Comparison of ENCODE assay signal across 24 cellular contexts in genomic region chrX:2188316-2188715, GRCh38.
DNase-seq lines count a peak whose midpoint lies in the region; ATAC-seq and TF ChIP-seq lines count a peak whose summit lies in the region.
"Had no signal": no experiment of that assay in that cellular context is flagged by ENCODE, and none has a peak within 500 bp of the region (broad histone marks: within the 10 kb centered on the region; RNA-seq: fewer than 3 reads in every experiment).

No MANE protein-coding gene starts in this region.

- intact Hi-C loops in Caco-2 (cut with micrococcal nuclease; ENCODE audit: unreplicated experiment) = no loop called here

- no peak overlapping the region for H3K27ac ChIP-seq in hepatocyte
- H3K27ac ChIP-seq: GM23248, HL-60 had no signal

- BruUV-seq in Caco-2 (replicated peaks; lab: Mats Ljungman, UMichigan) = no TSS peak

- H3K27me3 Mint-ChIP-seq in nephron progenitor cell (ENCODE audit: low read depth, poor library complexity) = peaks cover 3% of the 10 kb centered on the region
- no peaks in the 10 kb centered on the region for H3K27me3 Mint-ChIP-seq in Caco-2 (ENCODE audit: insufficient read depth, unreplicated experiment)
- H3K27me3 Mint-ChIP-seq: CD4-positive, alpha-beta T cell had no signal

- no peaks in the 10 kb centered on the region for H3K9me2 ChIP-seq in hepatocyte (replicated peaks; ENCODE audit: insufficient read depth)
- H3K9me2 ChIP-seq: SK-N-SH had no signal

- H3K4me3 Mint-ChIP-seq in nephron progenitor cell (peak overlapping the region; percentile 74), Caco-2 (ENCODE audit: unreplicated experiment) (no peak overlapping the region)
- H3K4me3 Mint-ChIP-seq: CD4-positive, alpha-beta T cell had no signal

- peaks cover 11% of the 10 kb centered on the region for H3K36me3 Mint-ChIP-seq in nephron progenitor cell (ENCODE audit: low read depth)
- H3K36me3 Mint-ChIP-seq in Caco-2 (ENCODE audit: insufficient read depth, unreplicated experiment) = no peaks in the 10 kb centered on the region

- H3K27ac Mint-ChIP-seq in nephron progenitor cell = peak overlapping the region; percentile 0
- no peak overlapping the region for H3K27ac Mint-ChIP-seq in Caco-2 (ENCODE audit: unreplicated experiment)
- H3K27ac Mint-ChIP-seq: CD4-positive, alpha-beta T cell had no signal

- no peak for ATAC-seq in HG02610 (IDR thresholded peaks at IDR 0.05; ENCODE audit: unreplicated experiment)
- ATAC-seq: left lobe of liver; Panc1; right cardiac atrium; stimulated activated naive CD8-positive, alpha-beta T cell treated with anti-CD3 and anti-CD28 coated beads, Interleukin-15, Interleukin-2, amounts not matched to agents 100 U/mL and 50 U/mL, for 24 hours had no signal

- H3K27me3 ChIP-seq in NT2/D1 (ENCODE audit: insufficient read depth, insufficient read length) = no peaks in the 10 kb centered on the region
- H3K27me3 ChIP-seq in hepatocyte = no peaks in the 10 kb centered on the region
- no peaks in the 10 kb centered on the region for H3K27me3 ChIP-seq in Caco-2 (replicated peaks; ENCODE audit: control insufficient read depth, insufficient read depth, low read length)

- DNase-seq in EL = peak; percentile 3
- no peak for DNase-seq in NT2/D1 (ENCODE audit: low read depth, low spot score)
- peak; percentile 22 for DNase-seq in hepatocyte (ENCODE audit: low spot score)
- peak; percentile 27 for DNase-seq in nephron progenitor cell
- DNase-seq in HK-2 (ENCODE audit: unreplicated experiment) = no peak
- DNase-seq in Caco-2 = no peak
- DNase-seq in H4 (ENCODE audit: low spot score) = no peak
- DNase-seq: activated CD4-positive, alpha-beta T cell treated with anti-CD3 and anti-CD28 coated beads for 4 hours; aorta; CD4-positive, alpha-beta T cell; GM23248; hippocampal formation; KG1; NCI-H1048; NCI-H2107; NCI-H82; nucleus accumbens; right cardiac atrium; SK-N-SH; stimulated activated naive CD8-positive, alpha-beta T cell treated with anti-CD3 and anti-CD28 coated beads, Interleukin-15, Interleukin-2, amounts not matched to agents 100 U/mL and 50 U/mL, for 24 hours had no signal

- H3K9ac ChIP-seq in NT2/D1 (ENCODE audit: insufficient read length, low read depth) = peak overlapping the region; percentile 57
- H3K9ac ChIP-seq: GM23248, SK-N-SH had no signal

- H3K79me2 ChIP-seq in hepatocyte = no peaks in the 10 kb centered on the region

- H3K36me3 ChIP-seq in NT2/D1 (ENCODE audit: insufficient read depth, insufficient read length, low read length) (no peaks in the 10 kb centered on the region), hepatocyte (replicated peaks; ENCODE audit: insufficient read depth, low read depth) (no peaks in the 10 kb centered on the region), Caco-2 (ENCODE audit: control insufficient read depth, insufficient read depth, low read length) (no peaks in the 10 kb centered on the region)

- TF ChIP-seq CTCF in hepatocyte (IDR thresholded peaks at IDR 0.05; ENCODE audit: poor library complexity) (no peak), nephron progenitor cell (IDR thresholded peaks at IDR 0.05) (no peak), Caco-2 (IDR thresholded peaks at IDR 0.05; ENCODE audit: insufficient read depth in 1 of 2, low read depth in 1 of 2, low read length in 1 of 2, severe bottlenecking in 1 of 2, unreplicated experiment in 1 of 2) (no peak)

- no peaks in the 10 kb centered on the region for H4K20me1 ChIP-seq in hepatocyte (ENCODE audit: insufficient read depth, poor library complexity, severe bottlenecking)

- H3K9me3 Mint-ChIP-seq in nephron progenitor cell (peaks cover 12% of the 10 kb centered on the region), Caco-2 (ENCODE audit: unreplicated experiment) (no peaks in the 10 kb centered on the region)

- CTCF ChIA-PET in Caco-2 (lab: Charles Lee) = no interaction called here

- H3K4me1 Mint-ChIP-seq in nephron progenitor cell (peaks cover 13% of the 10 kb centered on the region), Caco-2 (ENCODE audit: low read depth, unreplicated experiment) (no peaks in the 10 kb centered on the region)

- peak overlapping the region; percentile 60 for H3K4me2 ChIP-seq in hepatocyte
- H3K4me2 ChIP-seq: SK-N-SH had no signal

- peak overlapping the region; percentile 26 for H3K4me3 ChIP-seq in NT2/D1 (ENCODE audit: insufficient read length, low read depth)
- no peak overlapping the region for H3K4me3 ChIP-seq in hepatocyte
- no peak overlapping the region for H3K4me3 ChIP-seq in Caco-2 (ENCODE audit: low read depth, low read length)
- H3K4me3 ChIP-seq: GM23248 had no signal

- no peak overlapping the region for H2AFZ ChIP-seq in hepatocyte
- H2AFZ ChIP-seq: GM23248 had no signal

- POLR2A ChIA-PET in Caco-2 (lab: Charles Lee) = no interaction called here

- H3K4me1 ChIP-seq in NT2/D1 (ENCODE audit: insufficient read depth, insufficient read length) (peaks cover 3% of the 10 kb centered on the region), hepatocyte (ENCODE audit: insufficient read depth) (no peaks in the 10 kb centered on the region), Caco-2 (no peaks in the 10 kb centered on the region)

- 13% methylated on average over 12 of the region's 12 CpGs for WGBS in hepatocyte (ENCODE audit: low lambda C conversion rate, missing lambda C conversion rate)

- H3K9me3 ChIP-seq in NT2/D1 (ENCODE audit: insufficient read depth, low read length) (peaks cover 33% of the 10 kb centered on the region), hepatocyte (ENCODE audit: low read depth) (no peaks in the 10 kb centered on the region), Caco-2 (peaks cover 4% of the 10 kb centered on the region; the same call in 1 of the 2 replicates)
- H3K9me3 ChIP-seq: SK-N-SH had no signal

Comparison
In these comparisons a context has a peak if more than half of its experiments do, and no peak if none do; other contexts are left out.
1. DNase-seq: peak in EL (single experiment), hepatocyte (single experiment) and nephron progenitor cell (single experiment); none in NT2/D1 (single experiment), HK-2 (single experiment), Caco-2 (0 of 2) and H4 (single experiment).